ENCODE assay signal across 21 cellular contexts in the genomic region with DNA sequence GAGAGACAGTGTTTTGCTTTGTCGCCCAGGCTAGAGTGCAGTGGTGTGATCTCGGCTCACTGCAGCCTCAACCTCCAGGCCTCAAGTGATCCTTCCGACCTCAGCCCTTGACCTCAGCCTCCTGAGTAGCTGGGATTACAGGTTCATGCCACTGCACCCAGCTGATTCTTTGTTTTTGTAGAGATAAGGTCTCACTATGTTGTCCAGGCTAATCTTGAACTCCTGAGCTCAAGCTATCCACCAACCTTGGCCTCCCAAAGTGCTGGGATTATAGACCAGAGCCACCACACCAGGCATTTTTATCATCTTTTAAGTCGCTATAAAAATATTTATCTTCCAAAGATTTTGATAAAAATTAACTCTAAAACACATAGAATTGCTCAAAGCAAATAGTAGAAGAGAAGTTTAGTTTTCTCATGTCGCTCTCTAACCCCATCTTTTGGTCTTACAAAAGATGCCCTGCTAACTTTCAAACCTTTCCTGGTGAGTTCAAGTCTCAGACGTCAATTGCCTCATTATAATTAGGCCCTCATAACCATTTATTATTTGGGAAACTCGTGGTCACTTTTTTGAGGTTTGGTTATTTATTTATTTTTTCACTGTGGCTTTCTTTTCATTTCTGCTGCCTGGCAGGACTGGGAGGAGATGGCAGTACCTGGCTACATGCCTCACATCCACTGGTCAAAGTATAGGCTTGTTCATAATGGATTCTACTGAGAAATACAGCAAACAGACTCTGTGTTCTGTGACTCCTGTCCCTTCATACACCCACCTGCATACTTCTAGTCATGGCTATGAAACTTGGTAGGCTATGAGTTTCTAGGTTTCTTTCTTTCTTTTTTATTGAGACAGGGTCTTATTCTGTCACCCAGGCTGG. TPM values are rescaled to one million over a fixed set of nuclear protein-coding genes. Genes with fewer than 3 reads are reported as not detected.
DNase-seq lines count a peak whose midpoint lies in the region; ATAC-seq and TF ChIP-seq lines count a peak whose summit lies in the region.
"Had no signal": no experiment of that assay in that cellular context is flagged by ENCODE, and none has a peak within 500 bp of the region (broad histone marks: within the 10 kb centered on the region; RNA-seq: fewer than 3 reads in every experiment).

No MANE protein-coding gene starts in this region.

- no peaks in the 10 kb centered on the region for H3K27me3 ChIP-seq in endodermal cell (ENCODE audit: control insufficient read depth, insufficient read depth, low read length, poor library complexity, severe bottlenecking)
- H3K27me3 ChIP-seq in right lobe of liver = no peaks in the 10 kb centered on the region
- H3K27me3 ChIP-seq in dorsolateral prefrontal cortex = peaks cover 0 to 4% (median 0%) of the 10 kb centered on the region in 45 donors
- H3K27me3 ChIP-seq: BE2C had no signal

- no peaks in the 10 kb centered on the region for H3K36me3 Mint-ChIP-seq in endodermal cell (ENCODE audit: low read depth)
- H3K36me3 Mint-ChIP-seq: CD4-positive, CD25-positive, alpha-beta regulatory T cell; CD8-positive, alpha-beta memory T cell had no signal

- DNase-seq in Caki2 (ENCODE audit: low read depth) (peak; percentile 67), endodermal cell (peak; percentile 49), right lobe of liver (peak in 1 of 3 donors; percentile 50), HK-2 (ENCODE audit: unreplicated experiment) (no peak), dorsolateral prefrontal cortex (no peak), DMS153 (lab: John Stamatoyannopoulos, UW) (no peak)
- DNase-seq: ACHN; BE2C; C1 segment of cervical spinal cord; CD4-positive, CD25-positive, alpha-beta regulatory T cell; CD8-positive, alpha-beta memory T cell; COR-L47; DMS79 treated with DMSO at 0.1 percent for 48 hours; GF-D8; H9; IMR-90 had no signal

- in situ Hi-C loops in Caki2 (cut with HindIII; ENCODE audit: low pct_unique_long_range_greater_than_20kb, low sequenced_read_pairs) = no loop called here

- intact Hi-C loops in right lobe of liver (cut with DNase I) (no loop called here), dorsolateral prefrontal cortex (cut with DNase I) (no loop called here)

- H3K4me1 ChIP-seq in endodermal cell (ENCODE audit: control insufficient read depth, insufficient read depth, low read length) = no peaks in the 10 kb centered on the region
- peaks cover 0 to 19% (median 5%) of the 10 kb centered on the region in 4 donors for H3K4me1 ChIP-seq in right lobe of liver
- H3K4me1 ChIP-seq: BE2C had no signal

- peaks cover 12% of the 10 kb centered on the region for H3K4me1 Mint-ChIP-seq in endodermal cell
- H3K4me1 Mint-ChIP-seq: CD4-positive, CD25-positive, alpha-beta regulatory T cell; CD8-positive, alpha-beta memory T cell had no signal

- peaks cover 1% of the 10 kb centered on the region for H3K9me3 Mint-ChIP-seq in endodermal cell
- H3K9me3 Mint-ChIP-seq: CD8-positive, alpha-beta memory T cell; H9 had no signal

- H3K27ac Mint-ChIP-seq in endodermal cell = no peak overlapping the region
- H3K27ac Mint-ChIP-seq: CD4-positive, CD25-positive, alpha-beta regulatory T cell; CD8-positive, alpha-beta memory T cell had no signal

- no peaks in the 10 kb centered on the region for H3K36me3 ChIP-seq in endodermal cell (ENCODE audit: control insufficient read depth, insufficient read depth, low read length)
- H3K36me3 ChIP-seq in right lobe of liver = no peaks in the 10 kb centered on the region
- H3K36me3 ChIP-seq: BE2C had no signal

- H3K27me3 Mint-ChIP-seq in endodermal cell (ENCODE audit: insufficient read depth) = no peaks in the 10 kb centered on the region
- H3K27me3 Mint-ChIP-seq: CD4-positive, CD25-positive, alpha-beta regulatory T cell; CD8-positive, alpha-beta memory T cell had no signal

- ATAC-seq in right lobe of liver = peak; percentile 75 to 84 (median 80)
- no peak for ATAC-seq in GM19351 (IDR thresholded peaks at IDR 0.05; ENCODE audit: unreplicated experiment)
- ATAC-seq: K562 had no signal

- no peak overlapping the region for H3K4me3 ChIP-seq in endodermal cell (ENCODE audit: low read length)
- no peak overlapping the region for H3K4me3 ChIP-seq in right lobe of liver
- H3K4me3 ChIP-seq in dorsolateral prefrontal cortex = no peak overlapping the region
- H3K4me3 ChIP-seq: K562 had no signal

- 80 to 81% methylated on average over 4 to 7 of the region's 7 CpGs for WGBS in endodermal cell (ENCODE audit: insufficient coverage in 1 of 2, insufficient read length in 1 of 2), 2 experiments
- WGBS in right lobe of liver (ENCODE audit: insufficient coverage, low coverage, low lambda C conversion rate, missing lambda C conversion rate) = 17% methylated on average over 6 of the region's 7 CpGs

- H3K27ac ChIP-seq in endodermal cell (ENCODE audit: low read depth, low read length) = no peak overlapping the region
- H3K27ac ChIP-seq in right lobe of liver = peak overlapping the region in 2 of 3 donors; percentile 21 to 45
- H3K27ac ChIP-seq in dorsolateral prefrontal cortex = no peak overlapping the region
- H3K27ac ChIP-seq: HL-60 had no signal

- H3K9me3 ChIP-seq in endodermal cell (ENCODE audit: control insufficient read depth, low read length) = no peaks in the 10 kb centered on the region
- no peaks in the 10 kb centered on the region for H3K9me3 ChIP-seq in right lobe of liver
- H3K9me3 ChIP-seq: BE2C had no signal

- TF ChIP-seq POLR2A in right lobe of liver (IDR thresholded peaks at IDR 0.05) = no peak

- TF ChIP-seq CTCF in endodermal cell (conservative IDR thresholded peaks at IDR 0.05) (no peak), right lobe of liver (IDR thresholded peaks at IDR 0.05) (peak in 1 of 4 donors; percentile 19), dorsolateral prefrontal cortex (IDR thresholded peaks at IDR 0.05 in 54 of 56, conservative IDR thresholded peaks at IDR 0.05 in 2 of 56; ENCODE audit: low read depth in 1 of 56, partially characterized antibody in 56 of 56) (no peak)

- no peak overlapping the region for H3K4me3 Mint-ChIP-seq in endodermal cell
- H3K4me3 Mint-ChIP-seq: CD4-positive, CD25-positive, alpha-beta regulatory T cell; CD8-positive, alpha-beta memory T cell; H9 had no signal

- H3K9ac ChIP-seq in endodermal cell (ENCODE audit: extremely low read depth, low read length, poor library complexity, severe bottlenecking) = no peak overlapping the region

RNA-seq across cellular contexts. Expression of gene DPPA4, which starts 48.3 kb away (rescaled TPM):
- total RNA-seq in Caki2 (2014; rRNA removed; shearing (Covaris generic); ENCODE audit: low replicate concordance) = not detected in 2 replicates
- total RNA-seq in endodermal cell (100 to 1,000 TPM; 132 to 284 TPM), right lobe of liver (1 to 10 TPM in 1 of 6 experiments, under 1 TPM in 3, not detected in 2; 0.39 to 1.3 (median 0.65) TPM), dorsolateral prefrontal cortex (1 to 10 TPM in 1 of 120 experiments, under 1 TPM in 10, not detected in 109; 0.23 to 1.0 (median 0.44) TPM)
- polyA plus RNA-seq in endodermal cell (2013, experiment 1 of 2) = 159 TPM
- 126 TPM for polyA plus RNA-seq in endodermal cell (2013, experiment 2 of 2)
- total RNA-seq: A172, HT1080, IMR-90 had no signal
- polyA plus RNA-seq: CD4-positive, CD25-positive, alpha-beta regulatory T cell; CD8-positive, alpha-beta memory T cell; K562 had no signal

Comparison
In these comparisons a context has a peak if more than half of its experiments do, and no peak if none do; other contexts are left out.
1. DNase-seq: peak in Caki2 (single experiment) and endodermal cell (single experiment); none in HK-2 (single experiment), dorsolateral prefrontal cortex (0 of 10) and DMS153 (single experiment).
2. H3K27ac ChIP-seq: peak in right lobe of liver (2 of 3); none in endodermal cell (single experiment) and dorsolateral prefrontal cortex (0 of 59).
3. RNA of gene DPPA4, which starts 48.3 kb away (total RNA-seq): 132 to 284 TPM in endodermal cell; 0.39 to 1.3 TPM in right lobe of liver, not detected in Caki2 and 0.23 to 1.0 TPM in dorsolateral prefrontal cortex; every median in the first group is over 10 times any median in the second.